In genomic region chr1:46527474-46528296, GRCh38 we compare ENCODE assay signal across 1 cellular context.
TF ChIP-seq lines count a peak whose summit lies in the region.

No MANE protein-coding gene starts in this region.

TF ChIP-seq in K562, 482 proteins besides CTCF, POLR2A, EP300 and RAD21 (continued from another document and continues in another):
- TF ChIP-seq ZBED1 (IDR thresholded peaks at IDR 0.05) (0 out of 2 replicates have a peak, but pooled peaks have one; percentile 37), ZNF232 (CRISPR knock-in tag; IDR thresholded peaks at IDR 0.05) (no peak), RBBP5 (IDR thresholded peaks at IDR 0.05; ENCODE audit: borderline replicate concordance, insufficient read depth, low read length, poor library complexity, severe bottlenecking) (no peak), EZH2 (IDR thresholded peaks at IDR 0.05; ENCODE audit: borderline replicate concordance, low read depth, low read length) (no peak), ZBTB7A (IDR thresholded peaks at IDR 0.05; ENCODE audit: borderline replicate concordance, control insufficient read depth, low read depth, low read length) (no peak), CREB1 (IDR thresholded peaks at IDR 0.05) (no peak), CREB1 (CRISPR knock-in tag; IDR thresholded peaks at IDR 0.05) (peak; percentile 33; the same call in 1 of the 2 replicates), TSC22D4 (tag; IDR thresholded peaks at IDR 0.05) (0 out of 2 replicates have a peak, but pooled peaks have one; percentile 42), ZNF395 (CRISPR knock-in tag; IDR thresholded peaks at IDR 0.05) (no peak), ZNF436 (CRISPR knock-in tag; IDR thresholded peaks at IDR 0.05) (no peak), E2F6 (IDR thresholded peaks at IDR 0.05; ENCODE audit: borderline replicate concordance in 1 of 2, extremely low read depth in 1 of 2, insufficient read depth in 1 of 2, insufficient read length in 1 of 2, low read depth in 1 of 2, low read length in 1 of 2, poor library complexity in 1 of 2, severe bottlenecking in 1 of 2) (no peak), SIX5 (IDR thresholded peaks at IDR 0.05; ENCODE audit: borderline replicate concordance in 1 of 2, insufficient read depth in 1 of 2, low read depth in 1 of 2, low read length in 2 of 2) (no peak), CBFB (CRISPR knock-in tag; IDR thresholded peaks at IDR 0.05) (no peak), SMAD4 (CRISPR knock-in tag; conservative IDR thresholded peaks at IDR 0.05) (0 out of 2 replicates have a peak, but pooled peaks have one; percentile 49), SREBF2 (CRISPR knock-in tag; IDR thresholded peaks at IDR 0.05) (no peak), FOXK2 (conservative IDR thresholded peaks at IDR 0.05 in 1 of 2, IDR thresholded peaks at IDR 0.05 in 1 of 2; ENCODE audit: low read depth in 2 of 2) (no peak), ZKSCAN1 (IDR thresholded peaks at IDR 0.05; ENCODE audit: low read depth, low read length) (no peak), DDX20 (tag; IDR thresholded peaks at IDR 0.05; ENCODE audit: low read depth) (no peak), KDM4B (IDR thresholded peaks at IDR 0.05; ENCODE audit: borderline replicate concordance in 2 of 2, low read depth in 1 of 2) (peak in 1 of 2 experiments; percentile 62; a peak in 1 of 4 replicates), BCOR (IDR thresholded peaks at IDR 0.05) (no peak), SMAD3 (CRISPR knock-in tag; conservative IDR thresholded peaks at IDR 0.05) (0 out of 2 replicates have a peak, but pooled peaks have one; percentile 23), NR2F6 (CRISPR knock-in tag; IDR thresholded peaks at IDR 0.05) (no peak), BCL6 (CRISPR knock-in tag; IDR thresholded peaks at IDR 0.05) (no peak), PHB2 (IDR thresholded peaks at IDR 0.05; ENCODE audit: low read depth) (no peak), HBP1 (CRISPR knock-in tag; IDR thresholded peaks at IDR 0.05) (0 out of 2 replicates have a peak, but pooled peaks have one; percentile 25), PREB (CRISPR knock-in tag; IDR thresholded peaks at IDR 0.05) (no peak), SRF (CRISPR knock-in tag; IDR thresholded peaks at IDR 0.05) (no peak), SMC3 (conservative IDR thresholded peaks at IDR 0.05; ENCODE audit: insufficient read depth, low read depth, low read length) (peak; percentile 100), BRF1 (IDR thresholded peaks at IDR 0.05; ENCODE audit: borderline replicate concordance, extremely low read depth, insufficient read length) (no peak), PHB (CRISPR knock-in tag; IDR thresholded peaks at IDR 0.05) (no peak), ZKSCAN3 (CRISPR knock-in tag; IDR thresholded peaks at IDR 0.05) (no peak), PTTG1 (tag; IDR thresholded peaks at IDR 0.05; ENCODE audit: low read depth) (no peak), SMAD2 (IDR thresholded peaks at IDR 0.05; ENCODE audit: low read depth, low read length) (no peak), ZNF655 (CRISPR knock-in tag; IDR thresholded peaks at IDR 0.05) (no peak), ZNF717 (CRISPR knock-in tag; IDR thresholded peaks at IDR 0.05) (no peak), RCOR1 (IDR thresholded peaks at IDR 0.05; ENCODE audit: borderline replicate concordance in 1 of 2, low read depth in 2 of 2, low read length in 2 of 2) (peak; percentile 43 to 93; a peak in 2 of 4 replicates), TARDBP (IDR thresholded peaks at IDR 0.05) (peak; percentile 91), MEIS2 (IDR thresholded peaks at IDR 0.05; ENCODE audit: partially characterized antibody) (no peak), ARHGAP35 (IDR thresholded peaks at IDR 0.05; ENCODE audit: partially characterized antibody) (no peak), ZNF586 (CRISPR knock-in tag; conservative IDR thresholded peaks at IDR 0.05) (no peak), SP2 (IDR thresholded peaks at IDR 0.05; ENCODE audit: extremely low read depth, low read depth, low read length, poor library complexity, severe bottlenecking) (peak; percentile 24), ZFP36 (IDR thresholded peaks at IDR 0.05; ENCODE audit: low read depth, low read length, partially characterized antibody) (peak; percentile 16), CTBP1 (IDR thresholded peaks at IDR 0.05; ENCODE audit: borderline replicate concordance) (peak; percentile 82), MBD1 (CRISPR knock-in tag; IDR thresholded peaks at IDR 0.05) (no peak), RB1 (IDR thresholded peaks at IDR 0.05; ENCODE audit: low read depth) (peak; percentile 93), KLF10 (CRISPR knock-in tag; IDR thresholded peaks at IDR 0.05) (no peak), ZNF121 (CRISPR knock-in tag; conservative IDR thresholded peaks at IDR 0.05) (no peak), NR2C2 (CRISPR knock-in tag; IDR thresholded peaks at IDR 0.05) (peak; percentile 33), NR2C2 (tag; IDR thresholded peaks at IDR 0.05) (peak; percentile 85), CBX8 (IDR thresholded peaks at IDR 0.05; ENCODE audit: borderline replicate concordance, extremely low read depth, low read depth, low read length, poor library complexity, severe bottlenecking) (no peak), ZNF282 (CRISPR knock-in tag; IDR thresholded peaks at IDR 0.05) (no peak), ZNF184 (CRISPR knock-in tag; IDR thresholded peaks at IDR 0.05) (no peak), ZFP30 (CRISPR knock-in tag; IDR thresholded peaks at IDR 0.05; ENCODE audit: borderline replicate concordance) (no peak), TAF1 (IDR thresholded peaks at IDR 0.05; ENCODE audit: control insufficient read depth, extremely low read depth, insufficient read depth, low read length, severe bottlenecking) (no peak)
